ENCODE assay signal across 23 cellular contexts in genomic region chr4:169208516-169208915, GRCh38.
DNase-seq lines count a peak whose midpoint lies in the region; ATAC-seq and TF ChIP-seq lines count a peak whose summit lies in the region.
"Had no signal": no experiment of that assay in that cellular context is flagged by ENCODE, and none has a peak within 500 bp of the region (broad histone marks: within the 10 kb centered on the region; RNA-seq: fewer than 3 reads in every experiment).

No MANE protein-coding gene starts in this region.

- H2AFZ ChIP-seq in IMR-90 (replicated peaks; ENCODE audit: low read length, poor library complexity) = no peak overlapping the region
- no peak overlapping the region for H2AFZ ChIP-seq in Karpas-422 (ENCODE audit: low read length)

- H3K36me3 ChIP-seq in Caco-2 (ENCODE audit: control insufficient read depth, insufficient read depth, low read length) (no peaks in the 10 kb centered on the region), IMR-90 (ENCODE audit: control insufficient read depth, insufficient read depth, low read length) (0 out of 2 replicates have a peak, but pooled peaks cover 2% of the 10 kb centered on the region), ectodermal cell (ENCODE audit: control insufficient read depth, insufficient read depth, low read length) (no peaks in the 10 kb centered on the region), mesodermal cell (ENCODE audit: control insufficient read depth, insufficient read depth, low read length) (no peaks in the 10 kb centered on the region), H7 (replicated peaks; ENCODE audit: control insufficient read depth, insufficient read depth, low read length) (no peaks in the 10 kb centered on the region), Karpas-422 (ENCODE audit: insufficient read depth, low read length) (no peaks in the 10 kb centered on the region)
- H3K36me3 ChIP-seq: ascending aorta, right lobe of liver, vagina had no signal

- no peak overlapping the region for H3K18ac ChIP-seq in IMR-90 (ENCODE audit: low read depth, low read length)

- no peak overlapping the region for H2AK9ac ChIP-seq in IMR-90 (replicated peaks; ENCODE audit: low read depth, low read length, poor library complexity)

- H3K27me3 Mint-ChIP-seq in Caco-2 (ENCODE audit: insufficient read depth, unreplicated experiment) = no peaks in the 10 kb centered on the region
- H3K27me3 Mint-ChIP-seq in activated CD8-positive, alpha-beta memory T cell treated with anti-CD3 and anti-CD28 coated beads, Interleukin-2, amount 10 ng/mL, durations not matched to agents 7 days and 5 days = peaks cover 7% of the 10 kb centered on the region
- H3K27me3 Mint-ChIP-seq: activated naive CD4-positive, alpha-beta T cell treated with anti-CD3 and anti-CD28 coated beads, Interleukin-2, amount 10 ng/mL, durations not matched to agents 7 days and 5 days had no signal

- H2BK20ac ChIP-seq in IMR-90 (ENCODE audit: low read depth, low read length) = no peak overlapping the region

- H3K79me1 ChIP-seq in IMR-90 (ENCODE audit: low read depth in 1 of 2, low read length in 2 of 2) = peaks cover 40 to 80% of the 10 kb centered on the region in 2 experiments

- TF ChIP-seq CTCF in Caco-2 (IDR thresholded peaks at IDR 0.05; ENCODE audit: insufficient read depth in 1 of 2, low read depth in 1 of 2, low read length in 1 of 2, severe bottlenecking in 1 of 2, unreplicated experiment in 1 of 2) (no peak), IMR-90 (conservative IDR thresholded peaks at IDR 0.05; ENCODE audit: low read depth, low read length) (no peak)

- no peak overlapping the region for H4K8ac ChIP-seq in IMR-90 (ENCODE audit: low read depth in 2 of 2, low read length in 2 of 2)

- H3K4ac ChIP-seq in IMR-90 (ENCODE audit: low read depth, low read length) = no peak overlapping the region

- H3K36me3 Mint-ChIP-seq in Caco-2 (ENCODE audit: insufficient read depth, unreplicated experiment) = peaks cover 15% of the 10 kb centered on the region
- H3K36me3 Mint-ChIP-seq in activated CD8-positive, alpha-beta memory T cell treated with anti-CD3 and anti-CD28 coated beads, Interleukin-2, amount 10 ng/mL, durations not matched to agents 7 days and 5 days = no peaks in the 10 kb centered on the region
- H3K36me3 Mint-ChIP-seq: activated naive CD4-positive, alpha-beta T cell treated with anti-CD3 and anti-CD28 coated beads, Interleukin-2, amount 10 ng/mL, durations not matched to agents 7 days and 5 days had no signal

- no CpG with 5 or more reads among the region's 1 CpG for WGBS in IMR-90 (ENCODE audit: extremely low coverage in 2 of 2, insufficient read length in 1 of 2), 2 experiments
- 56 to 67% methylated on average over 1 of the region's 1 CpG for WGBS in ectodermal cell, 2 experiments
- WGBS in mesodermal cell (ENCODE audit: insufficient coverage in 2 of 2), 2 experiments = no CpG with 5 or more reads among the region's 1 CpG

- H3K4me3 ChIP-seq in Caco-2 (ENCODE audit: low read depth, low read length) (no peak overlapping the region), IMR-90 (ENCODE audit: insufficient read depth, low read depth, low read length) (no peak overlapping the region), ectodermal cell (ENCODE audit: insufficient read depth, low read depth, low read length) (no peak overlapping the region), mesodermal cell (ENCODE audit: extremely low read depth, insufficient read depth, low read length, poor library complexity, severe bottlenecking) (no peak overlapping the region), H7 (ENCODE audit: insufficient read depth, low read depth, low read length) (no peak overlapping the region), Karpas-422 (ENCODE audit: low read length) (no peak overlapping the region)
- H3K4me3 ChIP-seq: ascending aorta, right lobe of liver, vagina had no signal

- H3K23ac ChIP-seq in IMR-90 (ENCODE audit: low read depth, low read length) = peak overlapping the region; percentile 76

- no peak overlapping the region for H4K5ac ChIP-seq in IMR-90 (ENCODE audit: low read depth, low read length)

- no peak overlapping the region for H4K91ac ChIP-seq in IMR-90 (ENCODE audit: insufficient read depth, low read depth, low read length)

- no peak overlapping the region for H2BK120ac ChIP-seq in IMR-90 (ENCODE audit: low read depth, low read length)

- no peaks in the 10 kb centered on the region for H3K9me2 ChIP-seq in Karpas-422 (replicated peaks; ENCODE audit: insufficient read depth, low read length)

- H3K14ac ChIP-seq in IMR-90 (replicated peaks; ENCODE audit: low read depth, low read length) = no peak overlapping the region; the same call in 1 of the 2 replicates

- in situ Hi-C loops in IMR-90 (cut with MboI; ENCODE audit: low sequenced_read_pairs) = no loop called here

- no peak for TF ChIP-seq POLR2A in IMR-90 (IDR thresholded peaks at IDR 0.05; ENCODE audit: low read depth, low read length)

- DNase-seq in Caco-2 (no peak), IMR-90 (peak; percentile 54), H7 (no peak), Karpas-422 (no peak)
- no peak for DNase-seq in activated CD8-positive, alpha-beta memory T cell treated with anti-CD3 and anti-CD28 coated beads, Interleukin-2, amount 10 ng/mL, durations not matched to agents 7 days and 5 days
- DNase-seq: activated CD4-positive, CD25-positive, alpha-beta regulatory T cell treated with anti-CD3 and anti-CD28 coated beads, Interleukin-2, amount 50 U/mL, for 72 hours; activated CD8-positive, alpha-beta memory T cell treated with anti-CD3 and anti-CD28 coated beads for 24 hours; activated naive CD4-positive, alpha-beta T cell treated with anti-CD3 and anti-CD28 coated beads, Interleukin-2, amount 10 ng/mL, durations not matched to agents 7 days and 5 days; activated T-cell treated with anti-CD3 and anti-CD28 coated beads, Interleukin-2, amount 50 U/mL, for 72 hours; COR-L47; KG1; NCI-H2029 treated with DMSO at 0.1 percent for 48 hours; NCI-H510A; right lobe of liver; RPMI8226; stimulated activated CD4-positive, alpha-beta T cell treated with anti-CD3 and anti-CD28 coated beads, Interleukin-15, amount 100 ng/mL, for 24 hours; substantia nigra had no signal

- H3K4me3 Mint-ChIP-seq in Caco-2 (ENCODE audit: unreplicated experiment) = peak overlapping the region; percentile 51
- H3K4me3 Mint-ChIP-seq in activated CD8-positive, alpha-beta memory T cell treated with anti-CD3 and anti-CD28 coated beads, Interleukin-2, amount 10 ng/mL, durations not matched to agents 7 days and 5 days = no peak overlapping the region
- H3K4me3 Mint-ChIP-seq: activated naive CD4-positive, alpha-beta T cell treated with anti-CD3 and anti-CD28 coated beads, Interleukin-2, amount 10 ng/mL, durations not matched to agents 7 days and 5 days; activated T-cell treated with anti-CD3 and anti-CD28 coated beads, Interleukin-2, amount 50 U/mL, for 72 hours had no signal

- intact Hi-C loops in Caco-2 (cut with micrococcal nuclease; ENCODE audit: unreplicated experiment) = loop anchor here (2.0 kb wide), 2 partner anchors 58 to 62 kb away; partner anchors contain the start of gene SH3RF1
- intact Hi-C loops in IMR-90 (cut with micrococcal nuclease) = no loop called here

- BruUV-seq in Caco-2 (replicated peaks; lab: Mats Ljungman, UMichigan) (no TSS peak), IMR-90 (replicated peaks; lab: Mats Ljungman, UMichigan) (no TSS peak)

- H3K4me1 Mint-ChIP-seq in Caco-2 (ENCODE audit: low read depth, unreplicated experiment) = peaks cover 32% of the 10 kb centered on the region
- no peaks in the 10 kb centered on the region for H3K4me1 Mint-ChIP-seq in activated CD8-positive, alpha-beta memory T cell treated with anti-CD3 and anti-CD28 coated beads, Interleukin-2, amount 10 ng/mL, durations not matched to agents 7 days and 5 days
- H3K4me1 Mint-ChIP-seq: activated naive CD4-positive, alpha-beta T cell treated with anti-CD3 and anti-CD28 coated beads, Interleukin-2, amount 10 ng/mL, durations not matched to agents 7 days and 5 days had no signal

- no peak overlapping the region for H3K56ac ChIP-seq in IMR-90 (ENCODE audit: extremely low read depth, insufficient read depth, low read length)

- CTCF ChIA-PET in Caco-2 (lab: Charles Lee) = no interaction called here
- CTCF ChIA-PET in IMR-90 (lab: Yijun Ruan, JAX) = interaction anchor here (0.6 kb wide), 1 partner anchor 848 kb away, joined by 3 read pairs; no protein-coding TSS in a partner anchor
- CTCF ChIA-PET in activated CD8-positive, alpha-beta memory T cell treated with anti-CD3 and anti-CD28 coated beads, Interleukin-2, amount 10 ng/mL, durations not matched to agents 7 days and 5 days (lab: Charles Lee) = no interaction called here

- H3K9me1 ChIP-seq in IMR-90 (ENCODE audit: insufficient read depth, low read length) = peaks cover 17% of the 10 kb centered on the region

- no peaks in the 10 kb centered on the region for H3K9me3 Mint-ChIP-seq in Caco-2 (ENCODE audit: unreplicated experiment)
- H3K9me3 Mint-ChIP-seq in activated CD8-positive, alpha-beta memory T cell treated with anti-CD3 and anti-CD28 coated beads, Interleukin-2, amount 10 ng/mL, durations not matched to agents 7 days and 5 days (ENCODE audit: low read depth) = no peaks in the 10 kb centered on the region
- H3K9me3 Mint-ChIP-seq: activated naive CD4-positive, alpha-beta T cell treated with anti-CD3 and anti-CD28 coated beads, Interleukin-2, amount 10 ng/mL, durations not matched to agents 7 days and 5 days had no signal

- no peak overlapping the region for H2BK5ac ChIP-seq in IMR-90 (ENCODE audit: low read depth, low read length, poor library complexity, severe bottlenecking)

- H3K27ac ChIP-seq in IMR-90 (ENCODE audit: insufficient read depth, low read length) (peak overlapping the region; percentile 7; the same call in 1 of the 2 replicates), ectodermal cell (ENCODE audit: insufficient read depth, low read depth, low read length, poor library complexity, severe bottlenecking) (peak overlapping the region; percentile 81), mesodermal cell (ENCODE audit: low read depth, low read length, severe bottlenecking) (peak overlapping the region; percentile 0), Karpas-422 (ENCODE audit: low read length) (no peak overlapping the region)
- H3K27ac ChIP-seq: ascending aorta, right lobe of liver, vagina had no signal

- no peaks in the 10 kb centered on the region for H3K79me2 ChIP-seq in Karpas-422 (ENCODE audit: low read length)

- no peak for TF ChIP-seq RAD21 in IMR-90 (IDR thresholded peaks at IDR 0.05; ENCODE audit: low read length)

- H3K9me3 ChIP-seq in Caco-2 (no peaks in the 10 kb centered on the region), IMR-90 (ENCODE audit: control insufficient read depth, insufficient read depth, low read length) (no peaks in the 10 kb centered on the region), ectodermal cell (ENCODE audit: control insufficient read depth, low read length) (no peaks in the 10 kb centered on the region), mesodermal cell (ENCODE audit: control insufficient read depth, low read length) (peaks cover under 1% of the 10 kb centered on the region), Karpas-422 (ENCODE audit: low read length) (no peaks in the 10 kb centered on the region)
- H3K9me3 ChIP-seq: ascending aorta, right lobe of liver, vagina had no signal

- H3K9ac ChIP-seq in IMR-90 (ENCODE audit: low read depth, low read length) (no peak overlapping the region), Karpas-422 (ENCODE audit: low read length) (no peak overlapping the region)

- H2BK15ac ChIP-seq in IMR-90 (ENCODE audit: low read depth, low read length) = no peak overlapping the region; the same call in 2 of the 3 replicates

- H3K27me3 ChIP-seq in Caco-2 (replicated peaks; ENCODE audit: control insufficient read depth, insufficient read depth, low read length) (no peaks in the 10 kb centered on the region), IMR-90 (ENCODE audit: control insufficient read depth, insufficient read depth, low read length) (no peaks in the 10 kb centered on the region), ectodermal cell (ENCODE audit: control insufficient read depth, insufficient read depth, low read length, poor library complexity, severe bottlenecking) (no peaks in the 10 kb centered on the region), H7 (ENCODE audit: control insufficient read depth, insufficient read depth, low read length) (no peaks in the 10 kb centered on the region), Karpas-422 (ENCODE audit: low read length) (no peaks in the 10 kb centered on the region)
- H3K27me3 ChIP-seq: ascending aorta, right lobe of liver, vagina had no signal

- POLR2A ChIA-PET in Caco-2 (lab: Charles Lee) (no interaction called here), IMR-90 (lab: Charles Lee; ENCODE audit: unreplicated experiment) (no interaction called here)

- peak; percentile 53; the same call in 1 of the 2 replicates for ATAC-seq in IMR-90 (ENCODE audit: low read depth)
- no peak for ATAC-seq in GM19452 (IDR thresholded peaks at IDR 0.05; ENCODE audit: unreplicated experiment)
- no peak for ATAC-seq in activated CD8-positive, alpha-beta memory T cell treated with anti-CD3 and anti-CD28 coated beads, Interleukin-2, amount 10 ng/mL, durations not matched to agents 7 days and 5 days
- ATAC-seq: activated T-cell treated with anti-CD3 and anti-CD28 coated beads, Interleukin-2, amount 50 U/mL, for 72 hours; right lobe of liver; SK-N-SH treated with all-trans-retinoic acid at 6 μM for 48 hours had no signal

- H4K20me1 ChIP-seq in IMR-90 (ENCODE audit: insufficient read depth, low read length) (peaks cover 40% of the 10 kb centered on the region), Karpas-422 (ENCODE audit: insufficient read depth, low read depth, low read length) (no peaks in the 10 kb centered on the region)

- peaks cover 41% of the 10 kb centered on the region for H3K4me1 ChIP-seq in Caco-2
- peaks cover 20% of the 10 kb centered on the region for H3K4me1 ChIP-seq in IMR-90 (ENCODE audit: control insufficient read depth, insufficient read depth, low read length)
- H3K4me1 ChIP-seq in ectodermal cell (ENCODE audit: control insufficient read depth, insufficient read depth, low read length) = peaks cover 15% of the 10 kb centered on the region
- peaks cover 11% of the 10 kb centered on the region for H3K4me1 ChIP-seq in mesodermal cell (ENCODE audit: control insufficient read depth, insufficient read depth, low read length, poor library complexity, severe bottlenecking)
- H3K4me1 ChIP-seq in Karpas-422 (ENCODE audit: low read length) = no peaks in the 10 kb centered on the region

- peak overlapping the region; percentile 11 for H3K27ac Mint-ChIP-seq in Caco-2 (ENCODE audit: unreplicated experiment)
- no peak overlapping the region for H3K27ac Mint-ChIP-seq in activated CD8-positive, alpha-beta memory T cell treated with anti-CD3 and anti-CD28 coated beads, Interleukin-2, amount 10 ng/mL, durations not matched to agents 7 days and 5 days
- H3K27ac Mint-ChIP-seq: activated naive CD4-positive, alpha-beta T cell treated with anti-CD3 and anti-CD28 coated beads, Interleukin-2, amount 10 ng/mL, durations not matched to agents 7 days and 5 days; activated T-cell treated with anti-CD3 and anti-CD28 coated beads, Interleukin-2, amount 50 U/mL, for 72 hours had no signal

- peak overlapping the region; percentile 52; the same call in 1 of the 2 replicates for H2AK5ac ChIP-seq in IMR-90 (ENCODE audit: low read depth, low read length)

- dilution Hi-C loops in IMR-90 (cut with HindIII; ENCODE audit: low sequenced_read_pairs, unreplicated experiment) = no loop called here

- no peak overlapping the region for H3K4me2 ChIP-seq in IMR-90 (ENCODE audit: low read depth, low read length)
- no peak overlapping the region for H3K4me2 ChIP-seq in Karpas-422 (ENCODE audit: low read depth, low read length, poor library complexity, severe bottlenecking)
